ENCODE assay signal across 10 cellular contexts in the genomic region with DNA sequence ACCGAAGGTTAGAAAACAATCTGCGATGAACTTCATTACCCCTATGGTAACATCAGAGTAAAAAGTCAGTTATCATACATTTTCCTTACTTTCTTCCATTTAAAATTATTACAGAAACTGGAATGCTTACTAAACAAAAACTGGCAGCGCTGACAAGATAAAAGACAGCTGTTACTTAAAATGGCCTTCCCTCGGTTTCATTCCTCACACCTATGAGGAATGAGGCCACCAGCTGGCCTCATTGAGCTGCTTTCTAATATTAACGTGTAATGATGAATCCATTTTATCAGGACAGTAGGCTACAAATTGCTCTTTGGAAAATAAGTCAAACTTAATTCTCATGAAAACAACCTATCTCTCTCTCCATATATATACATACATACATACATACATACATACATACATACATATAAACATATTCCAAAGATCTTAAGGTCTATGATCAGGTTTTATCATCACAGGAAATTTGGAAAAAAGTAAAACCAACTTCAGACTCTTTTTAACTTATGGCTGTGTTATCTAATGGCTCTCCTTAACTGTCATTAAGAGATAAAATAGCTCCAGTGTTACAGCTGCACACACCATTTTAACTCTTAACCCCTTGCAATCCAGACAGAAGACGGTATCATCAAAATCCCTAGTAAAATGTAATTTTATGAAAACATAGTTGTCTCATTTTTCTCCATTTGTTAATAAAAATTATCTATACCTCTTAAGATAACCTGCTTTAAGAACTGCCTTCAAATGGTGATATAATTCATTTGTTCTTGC. TPM values are rescaled to one million over a fixed set of nuclear protein-coding genes. Genes with fewer than 3 reads are reported as not detected.
DNase-seq lines count a peak whose midpoint lies in the region; ATAC-seq and TF ChIP-seq lines count a peak whose summit lies in the region.
"Had no signal": no experiment of that assay in that cellular context is flagged by ENCODE, and none has a peak within 500 bp of the region (broad histone marks: within the 10 kb centered on the region; RNA-seq: fewer than 3 reads in every experiment).

No MANE protein-coding gene starts in this region.

- TF ChIP-seq CTCF in foreskin keratinocyte (conservative IDR thresholded peaks at IDR 0.05), result peak; percentile 25

- peak overlapping the region; percentile 68 for H3K27ac Mint-ChIP-seq in activated T-cell treated with anti-CD3 and anti-CD28 coated beads, Interleukin-2, amount 50 U/mL, for 24 hours
- H3K27ac Mint-ChIP-seq in activated T-helper 1 cell treated with anti-CD3 and anti-CD28 coated beads, Interleukin-12 subunit alpha, Interleukin-12 subunit beta, Interleukin-2, Interleukin-4 antibody, amounts not matched to agents 30 ng/mL and 10 ng/mL and 1 ng/mL, durations not matched to agents 14 hours and 24 hours and 36 hours, result peak overlapping the region; percentile 45
- H3K27ac Mint-ChIP-seq in stimulated activated effector memory CD8-positive, alpha-beta T cell treated with anti-CD3 and anti-CD28 coated beads, Interleukin-12 subunit alpha, Interleukin-12 subunit beta, amount 100 ng/mL, for 72 hours, result peak overlapping the region; percentile 98

- peaks cover 43% of the 10 kb centered on the region for H3K4me1 ChIP-seq in foreskin keratinocyte

- DNase-seq in activated T-cell treated with anti-CD3 and anti-CD28 coated beads, Interleukin-2, amount 50 U/mL, for 24 hours, result no peak
- no peak for DNase-seq in activated T-cell treated with anti-CD3 and anti-CD28 coated beads, Interleukin-2, amount 50 U/mL, for 1 hour
- no peak for DNase-seq in activated T-helper 1 cell treated with anti-CD3 and anti-CD28 coated beads, Interleukin-12 subunit alpha, Interleukin-12 subunit beta, Interleukin-2, Interleukin-4 antibody, amounts not matched to agents 30 ng/mL and 10 ng/mL and 1 ng/mL, durations not matched to agents 14 hours and 24 hours and 36 hours (ENCODE audit: low spot score)
- DNase-seq in foreskin keratinocyte (no peak), HK-2 (ENCODE audit: unreplicated experiment) (no peak), NAMALWA (ENCODE audit: low spot score) (no peak)
- no peak for DNase-seq in stimulated activated effector memory CD8-positive, alpha-beta T cell treated with anti-CD3 and anti-CD28 coated beads, Interleukin-12 subunit alpha, Interleukin-12 subunit beta, amount 100 ng/mL, for 72 hours (ENCODE audit: low spot score in 2 of 2)
- DNase-seq: amygdala, MV-4-11 had no signal

- intact Hi-C loops in activated T-helper 1 cell treated with anti-CD3 and anti-CD28 coated beads, Interleukin-12 subunit alpha, Interleukin-12 subunit beta, Interleukin-2, Interleukin-4 antibody, amounts not matched to agents 30 ng/mL and 10 ng/mL and 1 ng/mL, durations not matched to agents 14 hours and 24 hours and 36 hours (cut with micrococcal nuclease), result loop anchor here (5.0 kb wide), 1 partner anchor 1282 kb away; the partner anchor contains the start of gene GMPS

- H3K27me3 ChIP-seq in foreskin keratinocyte, result no peaks in the 10 kb centered on the region

- H3K4me3 Mint-ChIP-seq in activated T-cell treated with anti-CD3 and anti-CD28 coated beads, Interleukin-2, amount 50 U/mL, for 24 hours, result peak overlapping the region; percentile 90
- peak overlapping the region; percentile 85 for H3K4me3 Mint-ChIP-seq in activated T-helper 1 cell treated with anti-CD3 and anti-CD28 coated beads, Interleukin-12 subunit alpha, Interleukin-12 subunit beta, Interleukin-2, Interleukin-4 antibody, amounts not matched to agents 30 ng/mL and 10 ng/mL and 1 ng/mL, durations not matched to agents 14 hours and 24 hours and 36 hours
- H3K4me3 Mint-ChIP-seq in stimulated activated effector memory CD8-positive, alpha-beta T cell treated with anti-CD3 and anti-CD28 coated beads, Interleukin-12 subunit alpha, Interleukin-12 subunit beta, amount 100 ng/mL, for 72 hours, result peak overlapping the region; percentile 86

- no peak for ATAC-seq in foreskin keratinocyte
- no peak for ATAC-seq in stimulated activated effector memory CD8-positive, alpha-beta T cell treated with anti-CD3 and anti-CD28 coated beads, Interleukin-12 subunit alpha, Interleukin-12 subunit beta, amount 100 ng/mL, for 72 hours
- ATAC-seq in HG02642 (IDR thresholded peaks at IDR 0.05; ENCODE audit: poor library complexity, unreplicated experiment), result no peak

- H3K27ac ChIP-seq in foreskin keratinocyte, result no peak overlapping the region

- no peaks in the 10 kb centered on the region for H3K27me3 Mint-ChIP-seq in activated T-cell treated with anti-CD3 and anti-CD28 coated beads, Interleukin-2, amount 50 U/mL, for 24 hours
- H3K27me3 Mint-ChIP-seq in activated T-helper 1 cell treated with anti-CD3 and anti-CD28 coated beads, Interleukin-12 subunit alpha, Interleukin-12 subunit beta, Interleukin-2, Interleukin-4 antibody, amounts not matched to agents 30 ng/mL and 10 ng/mL and 1 ng/mL, durations not matched to agents 14 hours and 24 hours and 36 hours (ENCODE audit: insufficient read depth), result no peaks in the 10 kb centered on the region

- H3K4me1 Mint-ChIP-seq in activated T-cell treated with anti-CD3 and anti-CD28 coated beads, Interleukin-2, amount 50 U/mL, for 24 hours (ENCODE audit: low read depth), result peaks cover 74% of the 10 kb centered on the region
- H3K4me1 Mint-ChIP-seq in activated T-helper 1 cell treated with anti-CD3 and anti-CD28 coated beads, Interleukin-12 subunit alpha, Interleukin-12 subunit beta, Interleukin-2, Interleukin-4 antibody, amounts not matched to agents 30 ng/mL and 10 ng/mL and 1 ng/mL, durations not matched to agents 14 hours and 24 hours and 36 hours (ENCODE audit: low read depth), result peaks cover 75% of the 10 kb centered on the region
- peaks cover 57% of the 10 kb centered on the region for H3K4me1 Mint-ChIP-seq in stimulated activated effector memory CD8-positive, alpha-beta T cell treated with anti-CD3 and anti-CD28 coated beads, Interleukin-12 subunit alpha, Interleukin-12 subunit beta, amount 100 ng/mL, for 72 hours

- peaks cover 97% of the 10 kb centered on the region for H3K36me3 Mint-ChIP-seq in activated T-cell treated with anti-CD3 and anti-CD28 coated beads, Interleukin-2, amount 50 U/mL, for 24 hours (ENCODE audit: low read depth)
- peaks cover 85% of the 10 kb centered on the region for H3K36me3 Mint-ChIP-seq in activated T-helper 1 cell treated with anti-CD3 and anti-CD28 coated beads, Interleukin-12 subunit alpha, Interleukin-12 subunit beta, Interleukin-2, Interleukin-4 antibody, amounts not matched to agents 30 ng/mL and 10 ng/mL and 1 ng/mL, durations not matched to agents 14 hours and 24 hours and 36 hours (ENCODE audit: low read depth)
- H3K36me3 Mint-ChIP-seq in stimulated activated effector memory CD8-positive, alpha-beta T cell treated with anti-CD3 and anti-CD28 coated beads, Interleukin-12 subunit alpha, Interleukin-12 subunit beta, amount 100 ng/mL, for 72 hours, result peaks cover 100% of the 10 kb centered on the region

- H3K9me3 Mint-ChIP-seq in activated T-cell treated with anti-CD3 and anti-CD28 coated beads, Interleukin-2, amount 50 U/mL, for 24 hours, result no peaks in the 10 kb centered on the region
- no peaks in the 10 kb centered on the region for H3K9me3 Mint-ChIP-seq in activated T-helper 1 cell treated with anti-CD3 and anti-CD28 coated beads, Interleukin-12 subunit alpha, Interleukin-12 subunit beta, Interleukin-2, Interleukin-4 antibody, amounts not matched to agents 30 ng/mL and 10 ng/mL and 1 ng/mL, durations not matched to agents 14 hours and 24 hours and 36 hours
- no peaks in the 10 kb centered on the region for H3K9me3 Mint-ChIP-seq in stimulated activated effector memory CD8-positive, alpha-beta T cell treated with anti-CD3 and anti-CD28 coated beads, Interleukin-12 subunit alpha, Interleukin-12 subunit beta, amount 100 ng/mL, for 72 hours

RNA-seq across cellular contexts. Expression of gene CCNL1, which starts 5.2 kb away (rescaled TPM):
- total RNA-seq in activated T-helper 1 cell treated with anti-CD3 and anti-CD28 coated beads, Interleukin-12 subunit alpha, Interleukin-12 subunit beta, Interleukin-2, Interleukin-4 antibody, amounts not matched to agents 30 ng/mL and 10 ng/mL and 1 ng/mL, durations not matched to agents 14 hours and 24 hours and 36 hours, result 167 and 204 TPM in 2 replicates
- 59.0 and 65.0 TPM in 2 replicates for total RNA-seq in foreskin keratinocyte
- 21.4 and 23.7 TPM in 2 replicates for polyA plus RNA-seq in foreskin keratinocyte

Comparison
In these comparisons a context has a peak if more than half of its experiments do, and no peak if none do; other contexts are left out.
1. H3K27ac Mint-ChIP-seq: peak in every context shown above with its lines; median percentile 98 in stimulated activated effector memory CD8-positive, alpha-beta T cell treated with anti-CD3 and anti-CD28 coated beads, Interleukin-12 subunit alpha, Interleukin-12 subunit beta, amount 100 ng/mL, for 72 hours; 68 in activated T-cell treated with anti-CD3 and anti-CD28 coated beads, Interleukin-2, amount 50 U/mL, for 24 hours; 45 in activated T-helper 1 cell treated with anti-CD3 and anti-CD28 coated beads, Interleukin-12 subunit alpha, Interleukin-12 subunit beta, Interleukin-2, Interleukin-4 antibody, amounts not matched to agents 30 ng/mL and 10 ng/mL and 1 ng/mL, durations not matched to agents 14 hours and 24 hours and 36 hours.